In the genomic region with DNA sequence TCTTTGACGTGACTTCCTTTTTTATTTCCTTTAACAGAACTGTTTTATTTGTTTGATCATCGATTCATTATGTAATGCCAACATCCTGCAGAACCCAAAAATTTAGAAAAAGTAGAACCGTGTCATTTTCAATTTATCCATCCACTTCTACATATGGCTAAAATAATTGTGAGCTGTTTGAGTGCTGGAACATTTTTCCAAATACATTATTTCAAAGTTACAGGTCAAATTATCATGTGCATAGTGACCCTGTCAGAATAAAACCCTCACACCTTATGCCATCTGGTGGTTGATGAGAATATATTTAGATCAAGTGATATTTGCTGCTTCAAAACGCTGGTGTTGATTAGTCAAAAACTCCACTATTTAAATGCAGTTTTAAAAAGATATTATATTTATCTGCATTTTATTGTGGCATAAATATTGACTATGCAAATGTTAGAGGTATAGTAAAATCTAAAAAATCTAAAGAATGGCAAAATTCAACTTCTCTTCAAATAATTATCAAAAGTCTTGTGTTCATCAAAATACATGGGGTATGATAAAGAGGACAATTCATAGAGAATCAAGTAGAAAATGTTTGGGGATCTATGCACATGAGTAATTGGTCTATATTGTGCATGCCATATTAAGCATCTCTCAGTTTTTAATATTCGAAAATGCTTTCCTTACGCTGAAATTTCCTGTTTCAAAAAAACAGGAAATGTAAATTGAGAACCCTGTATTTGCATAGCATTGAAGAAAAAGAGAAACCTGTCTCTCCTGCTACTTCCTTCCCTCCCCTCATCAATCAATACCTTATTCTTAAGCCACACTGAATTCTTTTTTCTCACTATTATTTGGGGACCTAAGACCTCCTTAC, we compare ENCODE assay signal across 8 cellular contexts. TPM values are rescaled to one million over a fixed set of nuclear protein-coding genes. Genes with fewer than 3 reads are reported as not detected.
A peak's percentile ranks its signal among the peaks of the same experiment; 100 is the strongest.
DNase-seq lines count a peak whose midpoint lies in the region; ATAC-seq and TF ChIP-seq lines count a peak whose summit lies in the region.

No MANE protein-coding gene starts in this region.

- H3K9me3 Mint-ChIP-seq in natural killer cell treated with Interleukin-12 subunit alpha and Interleukin-12 subunit beta and Interleukin-15 and Interleukin-18, amount 100 ng/mL, for 72 hours: no peaks in the 10 kb centered on the region
- no peaks in the 10 kb centered on the region for H3K9me3 Mint-ChIP-seq in natural killer cell
- H3K9me3 Mint-ChIP-seq in activated CD8-positive, alpha-beta T cell treated with anti-CD3 and anti-CD28 coated beads, Interleukin-2, amount 10 ng/mL, durations not matched to agents 7 days and 5 days (ENCODE audit: insufficient read depth): no peaks in the 10 kb centered on the region

- POLR2A ChIA-PET in activated CD8-positive, alpha-beta T cell treated with anti-CD3 and anti-CD28 coated beads, Interleukin-2, amount 10 ng/mL, durations not matched to agents 7 days and 5 days (lab: Charles Lee): no interaction called here

- no peaks in the 10 kb centered on the region for H3K36me3 Mint-ChIP-seq in natural killer cell treated with Interleukin-12 subunit alpha and Interleukin-12 subunit beta and Interleukin-15 and Interleukin-18, amount 100 ng/mL, for 72 hours
- H3K36me3 Mint-ChIP-seq in natural killer cell: no peaks in the 10 kb centered on the region
- no peaks in the 10 kb centered on the region for H3K36me3 Mint-ChIP-seq in activated CD8-positive, alpha-beta T cell treated with anti-CD3 and anti-CD28 coated beads, Interleukin-2, amount 10 ng/mL, durations not matched to agents 7 days and 5 days (ENCODE audit: low read depth)

- no peak for TF ChIP-seq POLR2A in suprapubic skin (IDR thresholded peaks at IDR 0.05)

- no peak overlapping the region for H3K27ac Mint-ChIP-seq in natural killer cell treated with Interleukin-12 subunit alpha and Interleukin-12 subunit beta and Interleukin-15 and Interleukin-18, amount 100 ng/mL, for 72 hours
- no peak overlapping the region for H3K27ac Mint-ChIP-seq in natural killer cell
- H3K27ac Mint-ChIP-seq in activated CD8-positive, alpha-beta T cell treated with anti-CD3 and anti-CD28 coated beads, Interleukin-2, amount 10 ng/mL, durations not matched to agents 7 days and 5 days: peak overlapping the region; percentile 62

- no peaks in the 10 kb centered on the region for H3K27me3 ChIP-seq in suprapubic skin

- 36% methylated on average over 6 of the region's 6 CpGs for WGBS in suprapubic skin

- H3K4me1 ChIP-seq in suprapubic skin: no peaks in the 10 kb centered on the region

- CTCF ChIA-PET in activated CD8-positive, alpha-beta T cell treated with anti-CD3 and anti-CD28 coated beads, Interleukin-2, amount 10 ng/mL, durations not matched to agents 7 days and 5 days (lab: Charles Lee): interaction anchor here (0.7 to 5.9 kb wide), 6 partner anchors 106 to 633 kb away, joined by 3 to 46 read pairs (median 10); no protein-coding TSS in a partner anchor

- ATAC-seq in natural killer cell treated with Interleukin-12 subunit alpha and Interleukin-12 subunit beta and Interleukin-15 and Interleukin-18, amount 100 ng/mL, for 72 hours: no peak
- ATAC-seq in natural killer cell: no peak
- ATAC-seq in activated CD8-positive, alpha-beta T cell treated with anti-CD3 and anti-CD28 coated beads, Interleukin-2, amount 10 ng/mL, durations not matched to agents 7 days and 5 days: peak; percentile 15
- ATAC-seq in left ventricle myocardium superior: peak; percentile 47

- no peak overlapping the region for H3K27ac ChIP-seq in suprapubic skin

- peaks cover 5 to 10% of the 10 kb centered on the region in 2 donors for H3K4me1 Mint-ChIP-seq in natural killer cell treated with Interleukin-12 subunit alpha and Interleukin-12 subunit beta and Interleukin-15 and Interleukin-18, amount 100 ng/mL, for 72 hours (ENCODE audit: low read depth in 2 of 2)
- H3K4me1 Mint-ChIP-seq in natural killer cell: peaks cover 11% of the 10 kb centered on the region in 2 donors
- H3K4me1 Mint-ChIP-seq in activated CD8-positive, alpha-beta T cell treated with anti-CD3 and anti-CD28 coated beads, Interleukin-2, amount 10 ng/mL, durations not matched to agents 7 days and 5 days (ENCODE audit: low read depth): peaks cover 21% of the 10 kb centered on the region

- no peaks in the 10 kb centered on the region for H3K9me3 ChIP-seq in suprapubic skin

- no peak for TF ChIP-seq EP300 in suprapubic skin (IDR thresholded peaks at IDR 0.05)

- H3K4me3 Mint-ChIP-seq in natural killer cell treated with Interleukin-12 subunit alpha and Interleukin-12 subunit beta and Interleukin-15 and Interleukin-18, amount 100 ng/mL, for 72 hours: peak overlapping the region; percentile 58
- H3K4me3 Mint-ChIP-seq in natural killer cell: no peak overlapping the region
- H3K4me3 Mint-ChIP-seq in activated CD8-positive, alpha-beta T cell treated with anti-CD3 and anti-CD28 coated beads, Interleukin-2, amount 10 ng/mL, durations not matched to agents 7 days and 5 days: peak overlapping the region; percentile 35

- no peak overlapping the region for H3K4me3 ChIP-seq in suprapubic skin

- no peak for DNase-seq in natural killer cell treated with Interleukin-12 subunit alpha and Interleukin-12 subunit beta and Interleukin-15 and Interleukin-18, amount 100 ng/mL, for 72 hours (ENCODE audit: low spot score)
- DNase-seq in natural killer cell: no peak
- peak; percentile 80 for DNase-seq in NCI-H1694 treated with DMSO at 0.1 percent for 48 hours (lab: John Stamatoyannopoulos, UW)
- DNase-seq in activated CD8-positive, alpha-beta T cell treated with anti-CD3 and anti-CD28 coated beads, Interleukin-2, amount 10 ng/mL, durations not matched to agents 7 days and 5 days: no peak
- no peak for DNase-seq in left ventricle myocardium superior
- DNase-seq in suprapubic skin (ENCODE audit: low spot score in 2 of 2): no peak
- DNase-seq in stimulated activated CD4-positive, alpha-beta T cell treated with anti-CD3 and anti-CD28 coated beads, Interleukin-2, amount 100 ng/mL, for 24 hours: no peak
- DNase-seq in GM19240 (ENCODE audit: insufficient read length, low spot score): no peak

- peaks cover 16 to 35% of the 10 kb centered on the region in 2 donors for H3K27me3 Mint-ChIP-seq in natural killer cell treated with Interleukin-12 subunit alpha and Interleukin-12 subunit beta and Interleukin-15 and Interleukin-18, amount 100 ng/mL, for 72 hours
- H3K27me3 Mint-ChIP-seq in natural killer cell (ENCODE audit: low read depth in 2 of 2): peaks cover 6 to 18% of the 10 kb centered on the region in 2 donors
- H3K27me3 Mint-ChIP-seq in activated CD8-positive, alpha-beta T cell treated with anti-CD3 and anti-CD28 coated beads, Interleukin-2, amount 10 ng/mL, durations not matched to agents 7 days and 5 days (ENCODE audit: low read depth): peaks cover 14% of the 10 kb centered on the region

- H3K36me3 ChIP-seq in suprapubic skin: no peaks in the 10 kb centered on the region

- intact Hi-C loops in natural killer cell (cut with micrococcal nuclease) (no loop called here), left ventricle myocardium superior (cut with micrococcal nuclease) (loop anchor here (5.0 kb wide), 1 partner anchor 626 kb away; no protein-coding TSS in a partner anchor)

- no peak for TF ChIP-seq CTCF in natural killer cell (IDR thresholded peaks at IDR 0.05)
- peak; percentile 21 to 32 for TF ChIP-seq CTCF in suprapubic skin (IDR thresholded peaks at IDR 0.05)

RNA-seq across cellular contexts. Expression of gene UBE2U, which starts 39.7 kb away (rescaled TPM):
- total RNA-seq in natural killer cell treated with Interleukin-12 subunit alpha and Interleukin-12 subunit beta and Interleukin-15 and Interleukin-18, amount 100 ng/mL, for 72 hours: not detected
- total RNA-seq in natural killer cell: not detected
- total RNA-seq in activated CD8-positive, alpha-beta T cell treated with anti-CD3 and anti-CD28 coated beads, Interleukin-2, amount 10 ng/mL, durations not matched to agents 7 days and 5 days: not detected
- 1.2 TPM for total RNA-seq in left ventricle myocardium superior
- total RNA-seq in suprapubic skin: not detected

Comparison
In these comparisons a context has a peak if more than half of its experiments do, and no peak if none do; other contexts are left out.
1. ATAC-seq: peak in activated CD8-positive, alpha-beta T cell treated with anti-CD3 and anti-CD28 coated beads, Interleukin-2, amount 10 ng/mL, durations not matched to agents 7 days and 5 days (single experiment) and left ventricle myocardium superior (single experiment); none in natural killer cell treated with Interleukin-12 subunit alpha and Interleukin-12 subunit beta and Interleukin-15 and Interleukin-18, amount 100 ng/mL, for 72 hours (0 of 2) and natural killer cell (0 of 3).